ENCODE assay signal across 8 cellular contexts in genomic region chr2:190318514-190318913, GRCh38. TPM values are rescaled to one million over a fixed set of nuclear protein-coding genes. Genes with fewer than 3 reads are reported as not detected.
A peak's percentile ranks its signal among the peaks of the same experiment; 100 is the strongest.
DNase-seq lines count a peak whose midpoint lies in the region; ATAC-seq and TF ChIP-seq lines count a peak whose summit lies in the region.

No MANE protein-coding gene starts in this region.

- no peaks in the 10 kb centered on the region for H3K9me3 ChIP-seq in SK-N-MC (ENCODE audit: low read depth, low read length)

- no peak overlapping the region for H3K27ac ChIP-seq in SK-N-MC

- H3K9ac ChIP-seq in SK-N-MC (ENCODE audit: insufficient read length) = peak overlapping the region; percentile 76

- H3K36me3 ChIP-seq in GM06990 (ENCODE audit: control insufficient read depth, insufficient read depth, low read length) (no peaks in the 10 kb centered on the region), SK-N-MC (ENCODE audit: insufficient read depth, low read length) (no peaks in the 10 kb centered on the region)

- H3K27me3 ChIP-seq in GM06990 (replicated peaks; ENCODE audit: control insufficient read depth, insufficient read depth, low read length) = no peaks in the 10 kb centered on the region

- H3K4me3 ChIP-seq in GM06990 (replicated peaks; ENCODE audit: low read depth, low read length) = peak overlapping the region; percentile 83
- H3K4me3 ChIP-seq in SK-N-MC = peak overlapping the region; percentile 84
- peak overlapping the region; percentile 73 for H3K4me3 ChIP-seq in fibroblast of pulmonary artery (replicated peaks; ENCODE audit: low read depth, low read length)

- no peak for TF ChIP-seq CTCF in GM06990 (IDR thresholded peaks at IDR 0.05; ENCODE audit: insufficient read depth, low read length, poor library complexity, severe bottlenecking)
- no peak for TF ChIP-seq CTCF in fibroblast of pulmonary artery (IDR thresholded peaks at IDR 0.05; ENCODE audit: low read length, missing control alignments)

- no peak for ATAC-seq in HG03025 (IDR thresholded peaks at IDR 0.05; ENCODE audit: low FRiP score, unreplicated experiment)
- no peak for ATAC-seq in HG02798 (IDR thresholded peaks at IDR 0.05; ENCODE audit: poor library complexity, unreplicated experiment)

- DNase-seq in GM06990 (ENCODE audit: extremely low read depth, insufficient read length) = no peak
- no peak for DNase-seq in SK-N-MC (ENCODE audit: low read depth, low spot score)
- DNase-seq in fibroblast of pulmonary artery (ENCODE audit: low read depth) = no peak
- DNase-seq in renal cortical epithelial cell (ENCODE audit: low read depth) = peak; percentile 21
- DNase-seq in NCI-H774 (lab: John Stamatoyannopoulos, UW) = no peak
- DNase-seq in activated CD4-positive, alpha-beta T cell treated with anti-CD3 and anti-CD28 coated beads for 48 hours = no peak

RNA-seq across cellular contexts. Expression of gene HIBCH, which starts 1.1 kb away (rescaled TPM):
- 18.1 and 34.7 TPM in 2 replicates for total RNA-seq in renal cortical epithelial cell

RNA-seq across cellular contexts. Expression of gene INPP1, which starts 24.9 kb away (rescaled TPM):
- 6.9 and 11.1 TPM in 2 replicates for total RNA-seq in renal cortical epithelial cell
